14 cellular contexts compared by ENCODE assay signal in the genomic region with DNA sequence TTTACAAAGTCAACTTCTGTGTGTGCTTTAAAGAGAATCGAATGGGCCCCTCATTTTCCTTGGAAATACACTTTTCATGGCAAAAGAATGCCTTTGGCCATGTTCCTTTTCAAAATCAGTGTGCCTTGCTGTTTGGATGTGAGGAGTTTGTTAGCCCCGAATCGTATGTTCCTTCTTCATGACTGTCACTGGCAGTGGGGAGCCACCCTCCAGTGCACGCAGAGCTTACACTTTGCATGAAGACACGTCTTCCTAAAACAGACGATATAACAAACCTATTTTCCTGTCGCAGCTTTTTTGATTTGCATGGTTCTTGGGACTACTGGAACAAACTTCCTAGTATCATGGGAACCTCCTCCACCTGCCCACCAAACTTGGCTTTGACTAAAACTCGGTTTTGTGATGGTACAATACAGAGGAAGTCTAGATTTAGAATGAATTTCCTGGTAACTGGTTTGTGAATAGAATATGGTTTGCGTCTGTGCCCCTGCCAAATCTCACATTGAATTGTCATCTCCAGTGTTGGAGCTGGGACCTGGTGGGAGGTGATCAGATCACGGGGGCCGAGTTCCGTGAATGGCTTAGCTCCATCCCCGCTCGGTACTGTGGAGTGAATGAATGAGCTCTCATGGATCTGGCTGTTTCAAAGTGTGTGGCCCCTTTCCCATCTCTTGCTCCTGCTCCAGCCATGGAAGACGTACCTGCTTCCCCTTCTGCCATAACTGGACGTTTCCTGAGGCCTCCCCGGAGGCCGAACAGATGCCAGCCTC.
DNase-seq lines count a peak whose midpoint lies in the region; ATAC-seq and TF ChIP-seq lines count a peak whose summit lies in the region.
"Had no signal": no experiment of that assay in that cellular context is flagged by ENCODE, and none has a peak within 500 bp of the region (broad histone marks: within the 10 kb centered on the region; RNA-seq: fewer than 3 reads in every experiment).

No MANE protein-coding gene starts in this region.

- H3K36me3 Mint-ChIP-seq in activated CD8-positive, alpha-beta T cell treated with anti-CD3 and anti-CD28 coated beads, Interleukin-2, amount 10 ng/mL, durations not matched to agents 7 days and 5 days (ENCODE audit: low read depth): no peaks in the 10 kb centered on the region
- no peaks in the 10 kb centered on the region for H3K36me3 Mint-ChIP-seq in activated CD8-positive, alpha-beta T cell treated with anti-CD3 and anti-CD28 coated beads for 36 hours (ENCODE audit: low read depth)
- H3K36me3 Mint-ChIP-seq in natural killer cell treated with Interleukin-12 subunit alpha and Interleukin-12 subunit beta and Interleukin-15 and Interleukin-18, amount 100 ng/mL, for 72 hours: no peaks in the 10 kb centered on the region
- no peaks in the 10 kb centered on the region for H3K36me3 Mint-ChIP-seq in natural killer cell

- TF ChIP-seq CTCF in activated CD8-positive, alpha-beta T cell treated with anti-CD3 and anti-CD28 coated beads for 36 hours (IDR thresholded peaks at IDR 0.05): no peak
- TF ChIP-seq CTCF in natural killer cell (IDR thresholded peaks at IDR 0.05): no peak
- TF ChIP-seq CTCF in sigmoid colon (IDR thresholded peaks at IDR 0.05): no peak
- TF ChIP-seq CTCF in lower leg skin (IDR thresholded peaks at IDR 0.05): no peak

- H3K27me3 ChIP-seq in sigmoid colon: no peaks in the 10 kb centered on the region

- POLR2A ChIA-PET in activated CD8-positive, alpha-beta T cell treated with anti-CD3 and anti-CD28 coated beads, Interleukin-2, amount 10 ng/mL, durations not matched to agents 7 days and 5 days (lab: Charles Lee): no interaction called here
- POLR2A ChIA-PET in activated CD8-positive, alpha-beta T cell treated with anti-CD3 and anti-CD28 coated beads for 36 hours (lab: Charles Lee): no interaction called here

- H3K36me3 ChIP-seq in sigmoid colon: no peaks in the 10 kb centered on the region

- no peaks in the 10 kb centered on the region for H3K27me3 Mint-ChIP-seq in activated CD8-positive, alpha-beta T cell treated with anti-CD3 and anti-CD28 coated beads, Interleukin-2, amount 10 ng/mL, durations not matched to agents 7 days and 5 days (ENCODE audit: low read depth)
- no peaks in the 10 kb centered on the region for H3K27me3 Mint-ChIP-seq in activated CD8-positive, alpha-beta T cell treated with anti-CD3 and anti-CD28 coated beads for 36 hours
- H3K27me3 Mint-ChIP-seq in natural killer cell treated with Interleukin-12 subunit alpha and Interleukin-12 subunit beta and Interleukin-15 and Interleukin-18, amount 100 ng/mL, for 72 hours: no peaks in the 10 kb centered on the region
- H3K27me3 Mint-ChIP-seq in natural killer cell (ENCODE audit: low read depth in 2 of 2): no peaks in the 10 kb centered on the region
- H3K27me3 Mint-ChIP-seq: CD4-positive, alpha-beta T cell had no signal

- H3K4me1 ChIP-seq in sigmoid colon: no peaks in the 10 kb centered on the region

- peak overlapping the region; percentile 26 for H3K27ac Mint-ChIP-seq in activated CD8-positive, alpha-beta T cell treated with anti-CD3 and anti-CD28 coated beads, Interleukin-2, amount 10 ng/mL, durations not matched to agents 7 days and 5 days
- H3K27ac Mint-ChIP-seq in activated CD8-positive, alpha-beta T cell treated with anti-CD3 and anti-CD28 coated beads for 36 hours: no peak overlapping the region
- H3K27ac Mint-ChIP-seq in natural killer cell treated with Interleukin-12 subunit alpha and Interleukin-12 subunit beta and Interleukin-15 and Interleukin-18, amount 100 ng/mL, for 72 hours: no peak overlapping the region
- H3K27ac Mint-ChIP-seq in natural killer cell: no peak overlapping the region
- H3K27ac Mint-ChIP-seq: CD4-positive, alpha-beta T cell had no signal

- H3K9me3 ChIP-seq in sigmoid colon: no peaks in the 10 kb centered on the region

- no peak for ATAC-seq in activated CD8-positive, alpha-beta T cell treated with anti-CD3 and anti-CD28 coated beads, Interleukin-2, amount 10 ng/mL, durations not matched to agents 7 days and 5 days
- ATAC-seq in activated CD8-positive, alpha-beta T cell treated with anti-CD3 and anti-CD28 coated beads for 36 hours: no peak
- ATAC-seq in natural killer cell treated with Interleukin-12 subunit alpha and Interleukin-12 subunit beta and Interleukin-15 and Interleukin-18, amount 100 ng/mL, for 72 hours: no peak
- no peak for ATAC-seq in natural killer cell
- ATAC-seq: HCT116, HepG2 had no signal

- H3K9me3 Mint-ChIP-seq in activated CD8-positive, alpha-beta T cell treated with anti-CD3 and anti-CD28 coated beads, Interleukin-2, amount 10 ng/mL, durations not matched to agents 7 days and 5 days (ENCODE audit: insufficient read depth): no peaks in the 10 kb centered on the region
- no peaks in the 10 kb centered on the region for H3K9me3 Mint-ChIP-seq in activated CD8-positive, alpha-beta T cell treated with anti-CD3 and anti-CD28 coated beads for 36 hours
- H3K9me3 Mint-ChIP-seq in natural killer cell treated with Interleukin-12 subunit alpha and Interleukin-12 subunit beta and Interleukin-15 and Interleukin-18, amount 100 ng/mL, for 72 hours: no peaks in the 10 kb centered on the region
- H3K9me3 Mint-ChIP-seq in natural killer cell: no peaks in the 10 kb centered on the region
- H3K9me3 Mint-ChIP-seq: CD4-positive, alpha-beta T cell had no signal

- WGBS in sigmoid colon, 2 donors: 78 to 84% methylated on average over 18 of the region's 18 CpGs
- WGBS in lower leg skin, 2 donors: 77 to 82% methylated on average over 18 of the region's 18 CpGs

- TF ChIP-seq EP300 in sigmoid colon (IDR thresholded peaks at IDR 0.05): no peak

- H3K4me3 Mint-ChIP-seq in activated CD8-positive, alpha-beta T cell treated with anti-CD3 and anti-CD28 coated beads, Interleukin-2, amount 10 ng/mL, durations not matched to agents 7 days and 5 days: no peak overlapping the region
- H3K4me3 Mint-ChIP-seq in activated CD8-positive, alpha-beta T cell treated with anti-CD3 and anti-CD28 coated beads for 36 hours: no peak overlapping the region
- no peak overlapping the region for H3K4me3 Mint-ChIP-seq in natural killer cell treated with Interleukin-12 subunit alpha and Interleukin-12 subunit beta and Interleukin-15 and Interleukin-18, amount 100 ng/mL, for 72 hours
- H3K4me3 Mint-ChIP-seq in natural killer cell: no peak overlapping the region
- H3K4me3 Mint-ChIP-seq: CD4-positive, alpha-beta T cell had no signal

- peaks cover 3% of the 10 kb centered on the region for H3K4me1 Mint-ChIP-seq in activated CD8-positive, alpha-beta T cell treated with anti-CD3 and anti-CD28 coated beads, Interleukin-2, amount 10 ng/mL, durations not matched to agents 7 days and 5 days (ENCODE audit: low read depth)
- no peaks in the 10 kb centered on the region for H3K4me1 Mint-ChIP-seq in activated CD8-positive, alpha-beta T cell treated with anti-CD3 and anti-CD28 coated beads for 36 hours (ENCODE audit: low read depth)
- peaks cover 0 to 3% of the 10 kb centered on the region in 2 donors for H3K4me1 Mint-ChIP-seq in natural killer cell treated with Interleukin-12 subunit alpha and Interleukin-12 subunit beta and Interleukin-15 and Interleukin-18, amount 100 ng/mL, for 72 hours (ENCODE audit: low read depth in 2 of 2)
- H3K4me1 Mint-ChIP-seq in natural killer cell: peaks cover 0 to 5% of the 10 kb centered on the region in 2 donors

- intact Hi-C loops in activated CD8-positive, alpha-beta T cell treated with anti-CD3 and anti-CD28 coated beads for 36 hours (cut with micrococcal nuclease): no loop called here
- intact Hi-C loops in natural killer cell (cut with micrococcal nuclease): no loop called here
- intact Hi-C loops in sigmoid colon (cut with DNase I): no loop called here
- intact Hi-C loops in lower leg skin (cut with DNase I; ENCODE audit: low total_unique reads): no loop called here

- H3K27ac ChIP-seq in sigmoid colon: no peak overlapping the region
- H3K27ac ChIP-seq: 22Rv1, GM23248 had no signal

- DNase-seq in activated CD8-positive, alpha-beta T cell treated with anti-CD3 and anti-CD28 coated beads, Interleukin-2, amount 10 ng/mL, durations not matched to agents 7 days and 5 days: no peak
- DNase-seq in activated CD8-positive, alpha-beta T cell treated with anti-CD3 and anti-CD28 coated beads for 36 hours: no peak
- peak; percentile 25 for DNase-seq in natural killer cell treated with Interleukin-12 subunit alpha and Interleukin-12 subunit beta and Interleukin-15 and Interleukin-18, amount 100 ng/mL, for 72 hours (ENCODE audit: low spot score)
- DNase-seq in natural killer cell: no peak
- peak; percentile 40 for DNase-seq in sigmoid colon
- no peak for DNase-seq in islet precursor cell
- no peak for DNase-seq in lower leg skin (ENCODE audit: low spot score in 2 of 2)
- DNase-seq: Calu3; CD4-positive, alpha-beta T cell; DMS 273 treated with DMSO at 0.1 percent for 48 hours; GM23248 had no signal

- H3K4me3 ChIP-seq in sigmoid colon: no peak overlapping the region
- no peak overlapping the region for H3K4me3 ChIP-seq in lower leg skin (ENCODE audit: low read depth, poor library complexity, severe bottlenecking)
- H3K4me3 ChIP-seq: GM23248 had no signal

- TF ChIP-seq POLR2A in sigmoid colon (IDR thresholded peaks at IDR 0.05): no peak
- TF ChIP-seq POLR2A in lower leg skin (IDR thresholded peaks at IDR 0.05): no peak

- CTCF ChIA-PET in activated CD8-positive, alpha-beta T cell treated with anti-CD3 and anti-CD28 coated beads, Interleukin-2, amount 10 ng/mL, durations not matched to agents 7 days and 5 days (lab: Charles Lee): no interaction called here
- CTCF ChIA-PET in activated CD8-positive, alpha-beta T cell treated with anti-CD3 and anti-CD28 coated beads for 36 hours (lab: Charles Lee): no interaction called here

Comparison
In these comparisons a context has a peak if more than half of its experiments do, and no peak if none do; other contexts are left out.
1. DNase-seq: peak in natural killer cell treated with Interleukin-12 subunit alpha and Interleukin-12 subunit beta and Interleukin-15 and Interleukin-18, amount 100 ng/mL, for 72 hours (single experiment) and sigmoid colon (single experiment); none in activated CD8-positive, alpha-beta T cell treated with anti-CD3 and anti-CD28 coated beads, Interleukin-2, amount 10 ng/mL, durations not matched to agents 7 days and 5 days (single experiment), activated CD8-positive, alpha-beta T cell treated with anti-CD3 and anti-CD28 coated beads for 36 hours (single experiment), natural killer cell (single experiment), islet precursor cell (single experiment) and lower leg skin (0 of 2).